In the genomic region with DNA sequence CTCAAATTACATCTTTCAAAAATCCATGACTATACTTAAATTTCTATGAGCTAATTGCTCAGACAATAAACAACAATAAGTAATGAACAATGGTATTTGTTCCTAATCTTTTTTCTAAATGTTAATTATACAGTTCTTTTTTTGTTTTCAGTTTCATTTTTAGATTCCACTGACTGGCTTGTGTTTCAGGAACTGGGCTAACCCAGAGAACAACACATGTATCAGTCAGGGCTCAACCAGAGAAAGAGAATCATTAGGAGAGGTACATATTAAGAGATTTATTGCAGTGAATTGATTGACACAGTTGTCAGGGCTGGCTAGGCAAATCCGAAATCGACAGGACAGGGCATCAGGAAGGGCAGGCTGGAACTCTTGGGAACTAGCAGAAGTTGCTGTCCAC, we compare ENCODE assay signal across 34 cellular contexts.
A peak's percentile ranks its signal among the peaks of the same experiment; 100 is the strongest.
DNase-seq lines count a peak whose midpoint lies in the region; ATAC-seq and TF ChIP-seq lines count a peak whose summit lies in the region.
"Had no signal": no experiment of that assay in that cellular context is flagged by ENCODE, and none has a peak within 500 bp of the region (broad histone marks: within the 10 kb centered on the region; RNA-seq: fewer than 3 reads in every experiment).

No MANE protein-coding gene starts in this region.

- no peak overlapping the region for H3K9ac ChIP-seq in MM.1S (ENCODE audit: low read length)

- no peak overlapping the region for H3K4me3 Mint-ChIP-seq in stimulated activated memory B cell treated with anti-CD40 and anti-IgM and Interleukin-4, amounts not matched to agents 10 μg/mL and 1 μg/mL and 100 μg/mL, for 72 hours
- H3K4me3 Mint-ChIP-seq: activated T-cell treated with anti-CD3 and anti-CD28 coated beads, Interleukin-2, amount 50 U/mL, for 72 hours; B cell; natural killer cell had no signal

- no peaks in the 10 kb centered on the region for H3K4me1 Mint-ChIP-seq in stimulated activated memory B cell treated with anti-CD40 and anti-IgM and Interleukin-4, amounts not matched to agents 10 μg/mL and 1 μg/mL and 100 μg/mL, for 72 hours
- H3K4me1 Mint-ChIP-seq: B cell had no signal

- no peak for TF ChIP-seq CTCF in GM12865 (IDR thresholded peaks at IDR 0.05; ENCODE audit: insufficient read depth, low read depth, low read length, missing control alignments)
- no peak for TF ChIP-seq CTCF in MM.1S (IDR thresholded peaks at IDR 0.05; ENCODE audit: low read length)
- TF ChIP-seq CTCF in coronary artery (IDR thresholded peaks at IDR 0.05) = no peak

- ATAC-seq in GM18909 (IDR thresholded peaks at IDR 0.05; ENCODE audit: poor library complexity, unreplicated experiment) = peak; percentile 54
- peak; percentile 49 for ATAC-seq in HG03108 (IDR thresholded peaks at IDR 0.05; ENCODE audit: unreplicated experiment)
- no peak for ATAC-seq in stimulated activated memory B cell treated with anti-CD40 and anti-IgM and Interleukin-4, amounts not matched to agents 10 μg/mL and 1 μg/mL and 100 μg/mL, for 72 hours
- ATAC-seq: activated T-cell treated with anti-CD3 and anti-CD28 coated beads, Interleukin-2, amount 50 U/mL, for 72 hours; left colon; mucosa of descending colon; natural killer cell had no signal

- H3K27ac ChIP-seq in MM.1S (ENCODE audit: low read length) (no peak overlapping the region), coronary artery (no peak overlapping the region)
- H3K27ac ChIP-seq: Peyer's patch, sigmoid colon, thyroid gland, WERI-Rb-1 had no signal

- H3K9me3 Mint-ChIP-seq in stimulated activated memory B cell treated with anti-CD40 and anti-IgM and Interleukin-4, amounts not matched to agents 10 μg/mL and 1 μg/mL and 100 μg/mL, for 72 hours = no peaks in the 10 kb centered on the region
- H3K9me3 Mint-ChIP-seq: activated T-cell treated with anti-CD3 and anti-CD28 coated beads, Interleukin-2, amount 50 U/mL, for 72 hours had no signal

- no peaks in the 10 kb centered on the region for H3K79me2 ChIP-seq in MM.1S (ENCODE audit: low read length)

- no peaks in the 10 kb centered on the region for H3F3A ChIP-seq in MM.1S (ENCODE audit: insufficient read depth, low read length)

- DNase-seq in GM12865 (ENCODE audit: low read depth) = peak; percentile 1
- peak; percentile 14 for DNase-seq in MM.1S
- DNase-seq in GM19240 (ENCODE audit: insufficient read length, low spot score) = no peak
- no peak for DNase-seq in NCI-H128 (lab: John Stamatoyannopoulos, UW; ENCODE audit: unreplicated experiment)
- no peak for DNase-seq in coronary artery (ENCODE audit: low spot score)
- DNase-seq: activated CD4-positive, alpha-beta T cell treated with anti-CD3 and anti-CD28 coated beads for 48 hours; activated naive CD4-positive, alpha-beta T cell; activated T-cell treated with anti-CD3 and anti-CD28 coated beads, Interleukin-2, amount 50 U/mL, for 72 hours; caudate nucleus; CD4-positive, alpha-beta memory T cell; cortex of kidney; effector memory CD4-positive, alpha-beta T cell; hippocampal formation; left colon; mucosa of descending colon; natural killer cell; NCI-H1105; NCI-H2081 treated with DMSO at 0.1 percent for 48 hours; NCI-H226; NCI-H69; occipital lobe; Peyer's patch; SIG-M5; sigmoid colon; stimulated activated CD4-positive, alpha-beta T cell treated with anti-CD3 and anti-CD28 coated beads, Interleukin-12 subunit alpha, Interleukin-12 subunit beta, amount 100 ng/mL, for 4 hours; stimulated activated CD4-positive, alpha-beta T cell treated with anti-CD3 and anti-CD28 coated beads, Interleukin-2, amount 100 ng/mL, for 48 hours; SW 1271; T1000; thyroid gland; WERI-Rb-1 had no signal

- H3K27ac Mint-ChIP-seq in stimulated activated memory B cell treated with anti-CD40 and anti-IgM and Interleukin-4, amounts not matched to agents 10 μg/mL and 1 μg/mL and 100 μg/mL, for 72 hours = no peak overlapping the region
- H3K27ac Mint-ChIP-seq: activated T-cell treated with anti-CD3 and anti-CD28 coated beads, Interleukin-2, amount 50 U/mL, for 72 hours; B cell; CD4-positive, alpha-beta memory T cell; natural killer cell had no signal

- no peaks in the 10 kb centered on the region for H3K9me3 ChIP-seq in MM.1S (replicated peaks; ENCODE audit: insufficient read depth, low read length)
- H3K9me3 ChIP-seq: mucosa of descending colon, Peyer's patch, sigmoid colon, thyroid gland had no signal

- no peaks in the 10 kb centered on the region for H3K27me3 Mint-ChIP-seq in stimulated activated memory B cell treated with anti-CD40 and anti-IgM and Interleukin-4, amounts not matched to agents 10 μg/mL and 1 μg/mL and 100 μg/mL, for 72 hours
- H3K27me3 Mint-ChIP-seq: B cell had no signal

- no peaks in the 10 kb centered on the region for H3K36me3 ChIP-seq in MM.1S (replicated peaks; ENCODE audit: insufficient read depth, low read length)
- H3K36me3 ChIP-seq: Peyer's patch, sigmoid colon, thyroid gland, WERI-Rb-1 had no signal

- no peaks in the 10 kb centered on the region for H3K9me2 ChIP-seq in MM.1S (replicated peaks; ENCODE audit: insufficient read depth, low read length)

- no peaks in the 10 kb centered on the region for H3K36me3 Mint-ChIP-seq in stimulated activated memory B cell treated with anti-CD40 and anti-IgM and Interleukin-4, amounts not matched to agents 10 μg/mL and 1 μg/mL and 100 μg/mL, for 72 hours
- H3K36me3 Mint-ChIP-seq: CD4-positive, alpha-beta memory T cell; natural killer cell had no signal

- H3K4me1 ChIP-seq in MM.1S (ENCODE audit: low read length) = no peaks in the 10 kb centered on the region
- H3K4me1 ChIP-seq: Peyer's patch, sigmoid colon, thyroid gland had no signal

- no peaks in the 10 kb centered on the region for H4K20me1 ChIP-seq in MM.1S (ENCODE audit: insufficient read depth, low read length)

- H3K27me3 ChIP-seq in MM.1S (replicated peaks; ENCODE audit: insufficient read depth, low read length) = no peaks in the 10 kb centered on the region
- H3K27me3 ChIP-seq: Peyer's patch, sigmoid colon, thyroid gland had no signal

- H3K4me2 ChIP-seq in MM.1S (ENCODE audit: low read depth, low read length) = peak overlapping the region; percentile 37

- H3K4me3 ChIP-seq in GM12865 (ENCODE audit: low read depth, low read length) (no peak overlapping the region), MM.1S (ENCODE audit: low read length) (no peak overlapping the region), coronary artery (no peak overlapping the region)
- H3K4me3 ChIP-seq: mucosa of descending colon, Peyer's patch, sigmoid colon, thyroid gland had no signal

- peak overlapping the region; percentile 63 for H2AFZ ChIP-seq in MM.1S (ENCODE audit: low read length)

Comparison
In these comparisons a context has a peak if more than half of its experiments do, and no peak if none do; other contexts are left out.
1. DNase-seq: peak in GM12865 (single experiment) and MM.1S (single experiment); none in GM19240 (single experiment), NCI-H128 (single experiment) and coronary artery (single experiment).